1 cellular context compared by ENCODE assay signal in the genomic region with DNA sequence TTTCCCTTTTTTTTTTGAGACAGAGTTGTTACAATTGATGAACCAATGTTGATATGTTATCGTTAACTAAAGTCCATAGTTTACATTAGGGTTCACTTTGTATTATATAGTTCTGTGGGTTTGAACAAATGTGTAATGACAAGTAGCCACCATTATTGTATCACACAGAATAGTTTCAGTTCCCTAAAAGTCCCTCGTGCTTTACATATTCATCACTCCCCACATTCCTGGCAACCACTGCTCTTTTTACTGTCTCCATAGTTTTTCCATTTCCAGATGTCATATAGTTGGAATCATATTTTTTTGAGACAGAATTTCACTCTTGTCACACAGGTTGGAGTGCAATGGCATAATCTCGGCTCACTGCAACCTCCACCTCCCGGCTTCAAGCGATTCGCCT.
TF ChIP-seq lines count a peak whose summit lies in the region.

No MANE protein-coding gene starts in this region.

TF ChIP-seq in GM12878, 131 proteins besides CTCF, POLR2A, EP300 and RAD21:
- TF ChIP-seq SPI1 (IDR thresholded peaks at IDR 0.05; ENCODE audit: borderline replicate concordance, insufficient read depth, low read depth, low read length) (peak; percentile 95), RAD51 (IDR thresholded peaks at IDR 0.05) (no peak), IRF4 (IDR thresholded peaks at IDR 0.05; ENCODE audit: low read depth, low read length) (peak; percentile 78), PAX8 (IDR thresholded peaks at IDR 0.05) (no peak), ATF7 (IDR thresholded peaks at IDR 0.05; ENCODE audit: low read depth) (peak; percentile 39; the same call in 1 of the 2 replicates), ASH2L (IDR thresholded peaks at IDR 0.05; ENCODE audit: borderline replicate concordance, low read depth) (no peak), KLF5 (IDR thresholded peaks at IDR 0.05; ENCODE audit: partially characterized antibody) (no peak), YY1 (IDR thresholded peaks at IDR 0.05; ENCODE audit: low read depth, low read length) (no peak), MTA2 (IDR thresholded peaks at IDR 0.05; ENCODE audit: low read depth) (peak; percentile 73), FOXM1 (IDR thresholded peaks at IDR 0.05; ENCODE audit: low read depth, low read length) (no peak), PML (IDR thresholded peaks at IDR 0.05; ENCODE audit: low read length) (no peak), GATAD2B (conservative IDR thresholded peaks at IDR 0.05; ENCODE audit: low read depth) (peak; percentile 30; the same call in 1 of the 2 replicates), DPF2 (IDR thresholded peaks at IDR 0.05) (peak; percentile 75), RUNX3 (IDR thresholded peaks at IDR 0.05; ENCODE audit: low read length) (peak; percentile 53), SMARCA5 (IDR thresholded peaks at IDR 0.05) (no peak), SP1 (IDR thresholded peaks at IDR 0.05; ENCODE audit: low read depth, low read length) (no peak), IKZF1 (conservative IDR thresholded peaks at IDR 0.05) (peak; percentile 73), ZNF384 (IDR thresholded peaks at IDR 0.05; ENCODE audit: borderline replicate concordance, low read depth, low read length) (no peak), ZNF24 (IDR thresholded peaks at IDR 0.05) (peak; percentile 9; the same call in 1 of the 2 replicates), BHLHE40 (IDR thresholded peaks at IDR 0.05; ENCODE audit: borderline replicate concordance in 1 of 2, low read depth in 2 of 2, low read length in 1 of 2) (peak in 1 of 2 experiments; percentile 37; a peak in 1 of 4 replicates), NR2C1 (IDR thresholded peaks at IDR 0.05) (no peak), IKZF2 (IDR thresholded peaks at IDR 0.05) (peak; percentile 80 to 87)
- TF ChIP-seq, protein P1, sequence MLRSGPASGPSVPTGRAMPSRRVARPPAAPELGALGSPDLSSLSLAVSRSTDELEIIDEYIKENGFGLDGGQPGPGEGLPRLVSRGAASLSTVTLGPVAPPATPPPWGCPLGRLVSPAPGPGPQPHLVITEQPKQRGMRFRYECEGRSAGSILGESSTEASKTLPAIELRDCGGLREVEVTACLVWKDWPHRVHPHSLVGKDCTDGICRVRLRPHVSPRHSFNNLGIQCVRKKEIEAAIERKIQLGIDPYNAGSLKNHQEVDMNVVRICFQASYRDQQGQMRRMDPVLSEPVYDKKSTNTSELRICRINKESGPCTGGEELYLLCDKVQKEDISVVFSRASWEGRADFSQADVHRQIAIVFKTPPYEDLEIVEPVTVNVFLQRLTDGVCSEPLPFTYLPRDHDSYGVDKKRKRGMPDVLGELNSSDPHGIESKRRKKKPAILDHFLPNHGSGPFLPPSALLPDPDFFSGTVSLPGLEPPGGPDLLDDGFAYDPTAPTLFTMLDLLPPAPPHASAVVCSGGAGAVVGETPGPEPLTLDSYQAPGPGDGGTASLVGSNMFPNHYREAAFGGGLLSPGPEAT (IDR thresholded peaks at IDR 0.05; ENCODE audit: low read depth) = peak; percentile 37; the same call in 1 of the 2 replicates
- TF ChIP-seq, protein P2, sequence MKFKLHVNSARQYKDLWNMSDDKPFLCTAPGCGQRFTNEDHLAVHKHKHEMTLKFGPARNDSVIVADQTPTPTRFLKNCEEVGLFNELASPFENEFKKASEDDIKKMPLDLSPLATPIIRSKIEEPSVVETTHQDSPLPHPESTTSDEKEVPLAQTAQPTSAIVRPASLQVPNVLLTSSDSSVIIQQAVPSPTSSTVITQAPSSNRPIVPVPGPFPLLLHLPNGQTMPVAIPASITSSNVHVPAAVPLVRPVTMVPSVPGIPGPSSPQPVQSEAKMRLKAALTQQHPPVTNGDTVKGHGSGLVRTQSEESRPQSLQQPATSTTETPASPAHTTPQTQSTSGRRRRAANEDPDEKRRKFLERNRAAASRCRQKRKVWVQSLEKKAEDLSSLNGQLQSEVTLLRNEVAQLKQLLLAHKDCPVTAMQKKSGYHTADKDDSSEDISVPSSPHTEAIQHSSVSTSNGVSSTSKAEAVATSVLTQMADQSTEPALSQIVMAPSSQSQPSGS (IDR thresholded peaks at IDR 0.05; ENCODE audit: low read length) = no peak
- TF ChIP-seq, protein P3, sequence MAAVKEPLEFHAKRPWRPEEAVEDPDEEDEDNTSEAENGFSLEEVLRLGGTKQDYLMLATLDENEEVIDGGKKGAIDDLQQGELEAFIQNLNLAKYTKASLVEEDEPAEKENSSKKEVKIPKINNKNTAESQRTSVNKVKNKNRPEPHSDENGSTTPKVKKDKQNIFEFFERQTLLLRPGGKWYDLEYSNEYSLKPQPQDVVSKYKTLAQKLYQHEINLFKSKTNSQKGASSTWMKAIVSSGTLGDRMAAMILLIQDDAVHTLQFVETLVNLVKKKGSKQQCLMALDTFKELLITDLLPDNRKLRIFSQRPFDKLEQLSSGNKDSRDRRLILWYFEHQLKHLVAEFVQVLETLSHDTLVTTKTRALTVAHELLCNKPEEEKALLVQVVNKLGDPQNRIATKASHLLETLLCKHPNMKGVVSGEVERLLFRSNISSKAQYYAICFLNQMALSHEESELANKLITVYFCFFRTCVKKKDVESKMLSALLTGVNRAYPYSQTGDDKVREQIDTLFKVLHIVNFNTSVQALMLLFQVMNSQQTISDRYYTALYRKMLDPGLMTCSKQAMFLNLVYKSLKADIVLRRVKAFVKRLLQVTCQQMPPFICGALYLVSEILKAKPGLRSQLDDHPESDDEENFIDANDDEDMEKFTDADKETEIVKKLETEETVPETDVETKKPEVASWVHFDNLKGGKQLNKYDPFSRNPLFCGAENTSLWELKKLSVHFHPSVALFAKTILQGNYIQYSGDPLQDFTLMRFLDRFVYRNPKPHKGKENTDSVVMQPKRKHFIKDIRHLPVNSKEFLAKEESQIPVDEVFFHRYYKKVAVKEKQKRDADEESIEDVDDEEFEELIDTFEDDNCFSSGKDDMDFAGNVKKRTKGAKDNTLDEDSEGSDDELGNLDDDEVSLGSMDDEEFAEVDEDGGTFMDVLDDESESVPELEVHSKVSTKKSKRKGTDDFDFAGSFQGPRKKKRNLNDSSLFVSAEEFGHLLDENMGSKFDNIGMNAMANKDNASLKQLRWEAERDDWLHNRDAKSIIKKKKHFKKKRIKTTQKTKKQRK (IDR thresholded peaks at IDR 0.05; ENCODE audit: low read depth, low read length) = no peak
